ENCODE assay signal across 1 cellular context in genomic region chr6:30599625-30600324, GRCh38.
TF ChIP-seq lines count a peak whose summit lies in the region.

No MANE protein-coding gene starts in this region.

TF ChIP-seq in H1, 55 proteins besides CTCF, POLR2A, EP300 and RAD21:
- peak; percentile 59 for TF ChIP-seq POLR2AphosphoS5 (IDR thresholded peaks at IDR 0.05; ENCODE audit: low read depth, low read length)
- no peak for TF ChIP-seq GABPA (IDR thresholded peaks at IDR 0.05; ENCODE audit: borderline replicate concordance, insufficient read depth, low read length)
- no peak for TF ChIP-seq TEAD4 (IDR thresholded peaks at IDR 0.05; ENCODE audit: low read depth, low read length)
TF ChIP-seq in H1: peak in this region for 1.
